In the genomic region with DNA sequence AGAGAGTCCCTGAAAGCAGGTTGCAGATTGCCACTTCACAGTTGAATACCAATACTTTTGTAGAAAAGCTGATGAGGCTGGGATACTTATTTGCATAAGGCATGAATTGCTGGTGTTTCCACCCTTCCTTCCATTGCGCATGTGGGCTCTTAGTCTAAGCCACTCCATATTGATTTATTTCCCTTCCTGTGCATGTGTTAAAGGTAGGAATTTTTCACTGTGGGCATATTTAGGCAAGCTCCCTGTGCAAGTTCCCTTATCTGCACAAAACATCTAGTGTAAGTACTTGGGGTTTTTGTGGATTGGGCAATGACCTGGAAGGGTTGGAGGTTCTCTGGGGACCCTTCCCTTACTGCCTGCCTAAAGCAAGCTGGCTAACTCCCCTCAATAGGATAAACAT, we compare ENCODE assay signal across 12 cellular contexts. TPM values are rescaled to one million over a fixed set of nuclear protein-coding genes. Genes with fewer than 3 reads are reported as not detected.
DNase-seq lines count a peak whose midpoint lies in the region; ATAC-seq, FAIRE-seq and TF ChIP-seq lines count a peak whose summit lies in the region.
"Not testable (repeated sequence)": the region's sequence is repeated elsewhere in the genome, so short reads cannot be mapped to it uniquely, and the experiment has no call there.
"Had no signal": no experiment of that assay in that cellular context is flagged by ENCODE, and none has a peak within 500 bp of the region (broad histone marks: within the 10 kb centered on the region; RNA-seq: fewer than 3 reads in every experiment).

No MANE protein-coding gene starts in this region.

- peak overlapping the region; percentile 84 for H3K27ac ChIP-seq in A549
- H3K27ac ChIP-seq in hepatocyte = peak overlapping the region; percentile 82
- not testable (repeated sequence) for H3K27ac ChIP-seq in left lung
- H3K27ac ChIP-seq in right lobe of liver = peak overlapping the region; percentile 54 to 86 (median 70)

- H3K4me2 ChIP-seq in A549 (peak overlapping the region; percentile 73), hepatocyte (peak overlapping the region; percentile 23)

- H3K4me1 ChIP-seq in A549 (peaks cover 37% of the 10 kb centered on the region), hepatocyte (ENCODE audit: insufficient read depth) (peaks cover 16% of the 10 kb centered on the region), right lobe of liver (peaks cover 0 to 42% (median 10%) of the 10 kb centered on the region in 4 donors)
- not testable (repeated sequence) for H3K4me1 ChIP-seq in left lung

- H3K27me3 ChIP-seq in hepatocyte, left lung, right lobe of liver: not testable (repeated sequence)

- POLR2A ChIA-PET in A549 (lab: Yijun Ruan, JAX) = not testable (repeated sequence)

- FAIRE-seq in A549 (lab: Jason Lieb, UNC) = not testable (repeated sequence)
- FAIRE-seq in GM12892 (lab: Jason Lieb, UNC) = peak; percentile 54

- not testable (repeated sequence) for H2AFZ ChIP-seq in hepatocyte

- not testable (repeated sequence) for H3K9me2 ChIP-seq in hepatocyte (replicated peaks; ENCODE audit: insufficient read depth)

- not testable (repeated sequence) for TF ChIP-seq EP300 in A549 (IDR thresholded peaks at IDR 0.05)

- H3K4me3 ChIP-seq in A549, hepatocyte, left lung, right lobe of liver: not testable (repeated sequence)

- CTCF ChIA-PET in A549 (lab: Yijun Ruan, JAX) = not testable (repeated sequence)

- not testable (repeated sequence) for H4K20me1 ChIP-seq in hepatocyte (ENCODE audit: insufficient read depth, poor library complexity, severe bottlenecking)

- intact Hi-C loops in left lung (cut with DNase I); right lobe of liver (cut with DNase I): not testable (repeated sequence)

- not testable (repeated sequence) for H3K79me2 ChIP-seq in hepatocyte

- H3K9me3 ChIP-seq in A549 = peaks cover 41% of the 10 kb centered on the region
- H3K9me3 ChIP-seq in hepatocyte (ENCODE audit: low read depth); right lobe of liver: not testable (repeated sequence)
- H3K9me3 ChIP-seq in left lung = peaks cover 0 to 31% of the 10 kb centered on the region in 2 donors

- TF ChIP-seq POLR2A in A549 (IDR thresholded peaks at IDR 0.05; ENCODE audit: low read length); GM12892 (IDR thresholded peaks at IDR 0.05; ENCODE audit: low read depth, low read length); right lobe of liver (IDR thresholded peaks at IDR 0.05): not testable (repeated sequence)

- ATAC-seq in A549 = not testable (repeated sequence)
- ATAC-seq in left lung (peak; percentile 34), right lobe of liver (peak; percentile 49 to 57 (median 52))

- TF ChIP-seq RAD21 in A549 (conservative IDR thresholded peaks at IDR 0.05 in 1 of 2, IDR thresholded peaks at IDR 0.05 in 1 of 2) = not testable (repeated sequence)

- 69% methylated on average over 1 of the region's 1 CpG for WGBS in A549 (ENCODE audit: missing lambda C conversion rate)
- 61% methylated on average over 1 of the region's 1 CpG for whole genome bisulfite sequencing in hepatocyte (ENCODE audit: low lambda C conversion rate, missing lambda C conversion rate)
- WGBS in right lobe of liver (ENCODE audit: insufficient coverage, low coverage, low lambda C conversion rate, missing lambda C conversion rate) = 17% methylated on average over 1 of the region's 1 CpG

- DNase-seq in A549 (ENCODE audit: low read depth in 1 of 2, low spot score in 1 of 2); GM12892 (ENCODE audit: insufficient read length); left lung; right lobe of liver: not testable (repeated sequence)
- DNase-seq in NCI-H345 (lab: John Stamatoyannopoulos, UW) (peak; percentile 31), hepatocyte (ENCODE audit: low spot score) (peak; percentile 18)

- TF ChIP-seq CTCF in A549 (IDR thresholded peaks at IDR 0.05); hepatocyte (IDR thresholded peaks at IDR 0.05; ENCODE audit: poor library complexity); left lung (IDR thresholded peaks at IDR 0.05); right lobe of liver (IDR thresholded peaks at IDR 0.05): not testable (repeated sequence)

- H3K36me3 ChIP-seq in hepatocyte (replicated peaks; ENCODE audit: insufficient read depth, low read depth); left lung; right lobe of liver: not testable (repeated sequence)

RNA-seq across cellular contexts. Expression of a gene that starts 33.7 kb away (rescaled TPM):
- 0.10 and 0.13 TPM in 2 replicates for polyA plus RNA-seq in A549 (2011; rRNA removed)
- polyA plus RNA-seq in A549 (2012; cell fraction: cytosol; rRNA removed) = 0.03 and 0.04 TPM in 2 replicates
- 0.06 and 0.11 TPM in 2 replicates for polyA plus RNA-seq in A549 (2012; cell fraction: nucleus; rRNA removed)
- polyA plus RNA-seq in A549 (2017; fragmentation: RNase III; extraction: RNeasy Plus Mini Kit Qiagen cat#74134 plus additional on column Dnase treatment) = 0.07 to 0.16 TPM (median 0.12 TPM) in 3 replicates
- not detected in 2 replicates for polyA minus RNA-seq in A549 (2011; rRNA and poly(A)+ RNA removed)
- polyA plus RNA-seq in GM12892 (2012; ENCODE audit: missing spikeins) = not detected
- total RNA-seq in hepatocyte = 61.1 and 69.0 TPM in 2 replicates
- 32.1 and 39.3 TPM in 2 replicates for polyA plus RNA-seq in hepatocyte
- total RNA-seq in left lung = under 1 TPM in 1 of 2 donors, not detected in 1; 0.82 TPM
- total RNA-seq in right lobe of liver = 1,000 to 10,000 TPM in 3 of 6 experiments, 100 to 1,000 TPM in 3; 231 to 3,951 (median 1,253) TPM
- total RNA-seq: CD4-positive, alpha-beta T cell; CD8-positive, alpha-beta memory T cell; GM23248; H4; H9 had no signal
- polyA plus RNA-seq: CD14-positive monocyte; CD8-positive, alpha-beta memory T cell; GM23248 had no signal

Comparison
In these comparisons a context has a peak if more than half of its experiments do, and no peak if none do; other contexts are left out.
1. RNA of a gene that starts 33.7 kb away (total RNA-seq): 231 to 3,951 TPM in right lobe of liver and 61.1 to 69.0 TPM in hepatocyte; 0.82 TPM in left lung; every median in the first group is over 10 times any median in the second.